In genomic region chr1:94417962-94418663, GRCh38 we compare ENCODE assay signal across 1 cellular context.
TF ChIP-seq lines count a peak whose summit lies in the region.

TSS of gene ABCD3 (plus strand) at chr1:94418389. CDS start at chr1:94418479, 90 bp downstream.

TF ChIP-seq in HepG2, 621 proteins besides CTCF, POLR2A, EP300 and RAD21 (continued from another document and continues in another):
- TF ChIP-seq, protein P1, sequence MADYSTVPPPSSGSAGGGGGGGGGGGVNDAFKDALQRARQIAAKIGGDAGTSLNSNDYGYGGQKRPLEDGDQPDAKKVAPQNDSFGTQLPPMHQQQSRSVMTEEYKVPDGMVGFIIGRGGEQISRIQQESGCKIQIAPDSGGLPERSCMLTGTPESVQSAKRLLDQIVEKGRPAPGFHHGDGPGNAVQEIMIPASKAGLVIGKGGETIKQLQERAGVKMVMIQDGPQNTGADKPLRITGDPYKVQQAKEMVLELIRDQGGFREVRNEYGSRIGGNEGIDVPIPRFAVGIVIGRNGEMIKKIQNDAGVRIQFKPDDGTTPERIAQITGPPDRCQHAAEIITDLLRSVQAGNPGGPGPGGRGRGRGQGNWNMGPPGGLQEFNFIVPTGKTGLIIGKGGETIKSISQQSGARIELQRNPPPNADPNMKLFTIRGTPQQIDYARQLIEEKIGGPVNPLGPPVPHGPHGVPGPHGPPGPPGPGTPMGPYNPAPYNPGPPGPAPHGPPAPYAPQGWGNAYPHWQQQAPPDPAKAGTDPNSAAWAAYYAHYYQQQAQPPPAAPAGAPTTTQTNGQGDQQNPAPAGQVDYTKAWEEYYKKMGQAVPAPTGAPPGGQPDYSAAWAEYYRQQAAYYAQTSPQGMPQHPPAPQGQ (CRISPR knock-in tag; IDR thresholded peaks at IDR 0.05; ENCODE audit: borderline replicate concordance) = no peak
- TF ChIP-seq ZNF557 (CRISPR knock-in tag; IDR thresholded peaks at IDR 0.05) (peak; percentile 50; the same call in 1 of the 2 replicates), ZSCAN30 (CRISPR knock-in tag; IDR thresholded peaks at IDR 0.05) (0 out of 2 replicates have a peak, but pooled peaks have one; percentile 79), MED13 (CRISPR knock-in tag; IDR thresholded peaks at IDR 0.05) (no peak; the same call in 1 of the 2 replicates), ZNF296 (CRISPR knock-in tag; conservative IDR thresholded peaks at IDR 0.05) (peak; percentile 27; the same call in 1 of the 2 replicates), SP140L (CRISPR knock-in tag; IDR thresholded peaks at IDR 0.05; ENCODE audit: borderline replicate concordance) (peak; percentile 36; the same call in 1 of the 2 replicates), ZBTB38 (CRISPR knock-in tag; IDR thresholded peaks at IDR 0.05) (peak; percentile 69), ZNF883 (CRISPR knock-in tag; IDR thresholded peaks at IDR 0.05; ENCODE audit: not compliant biosample characterization) (peak; percentile 92), PRDM15 (CRISPR knock-in tag; IDR thresholded peaks at IDR 0.05) (no peak), ZNF615 (CRISPR knock-in tag; IDR thresholded peaks at IDR 0.05; ENCODE audit: borderline replicate concordance) (no peak; the same call in 1 of the 2 replicates), CBX5 (CRISPR knock-in tag; IDR thresholded peaks at IDR 0.05; ENCODE audit: borderline replicate concordance) (peak; percentile 15; the same call in 1 of the 2 replicates), ZEB1 (IDR thresholded peaks at IDR 0.05; ENCODE audit: insufficient replicate concordance, low read depth) (no peak), ZFP82 (CRISPR knock-in tag; IDR thresholded peaks at IDR 0.05; ENCODE audit: borderline replicate concordance) (no peak), SNRNP70 (IDR thresholded peaks at IDR 0.05; ENCODE audit: low read depth, low read length) (no peak), CREB1 (IDR thresholded peaks at IDR 0.05) (peak; percentile 31), CREB1 (CRISPR knock-in tag; IDR thresholded peaks at IDR 0.05) (no peak; the same call in 1 of the 2 replicates), JARID2 (CRISPR knock-in tag; IDR thresholded peaks at IDR 0.05; ENCODE audit: insufficient replicate concordance) (no peak), ZNF530 (CRISPR knock-in tag; IDR thresholded peaks at IDR 0.05; ENCODE audit: low read depth) (no peak), PRMT3 (CRISPR knock-in tag; IDR thresholded peaks at IDR 0.05; ENCODE audit: borderline replicate concordance, low read depth) (peak; percentile 94; the same call in 1 of the 2 replicates), ZNF607 (CRISPR knock-in tag; IDR thresholded peaks at IDR 0.05; ENCODE audit: borderline replicate concordance) (peak; percentile 74; the same call in 1 of the 2 replicates), ZBTB34 (CRISPR knock-in tag; IDR thresholded peaks at IDR 0.05) (no peak; the same call in 1 of the 2 replicates), ZNF572 (CRISPR knock-in tag; IDR thresholded peaks at IDR 0.05) (no peak), GABPB1 (CRISPR knock-in tag; IDR thresholded peaks at IDR 0.05) (peak; percentile 87), KDM4B (CRISPR knock-in tag; IDR thresholded peaks at IDR 0.05) (peak; percentile 34; the same call in 1 of the 2 replicates), PRDM4 (CRISPR knock-in tag; IDR thresholded peaks at IDR 0.05; ENCODE audit: borderline replicate concordance) (no peak), ZNF784 (CRISPR knock-in tag; IDR thresholded peaks at IDR 0.05; ENCODE audit: borderline replicate concordance) (peak; percentile 71), PAF1 (CRISPR knock-in tag; IDR thresholded peaks at IDR 0.05) (no peak), ISX (CRISPR knock-in tag; conservative IDR thresholded peaks at IDR 0.05) (no peak), DNMT1 (CRISPR knock-in tag; IDR thresholded peaks at IDR 0.05) (no peak; the same call in 1 of the 2 replicates), ZNF253 (CRISPR knock-in tag; IDR thresholded peaks at IDR 0.05; ENCODE audit: borderline replicate concordance) (no peak)
- TF ChIP-seq, protein P2, sequence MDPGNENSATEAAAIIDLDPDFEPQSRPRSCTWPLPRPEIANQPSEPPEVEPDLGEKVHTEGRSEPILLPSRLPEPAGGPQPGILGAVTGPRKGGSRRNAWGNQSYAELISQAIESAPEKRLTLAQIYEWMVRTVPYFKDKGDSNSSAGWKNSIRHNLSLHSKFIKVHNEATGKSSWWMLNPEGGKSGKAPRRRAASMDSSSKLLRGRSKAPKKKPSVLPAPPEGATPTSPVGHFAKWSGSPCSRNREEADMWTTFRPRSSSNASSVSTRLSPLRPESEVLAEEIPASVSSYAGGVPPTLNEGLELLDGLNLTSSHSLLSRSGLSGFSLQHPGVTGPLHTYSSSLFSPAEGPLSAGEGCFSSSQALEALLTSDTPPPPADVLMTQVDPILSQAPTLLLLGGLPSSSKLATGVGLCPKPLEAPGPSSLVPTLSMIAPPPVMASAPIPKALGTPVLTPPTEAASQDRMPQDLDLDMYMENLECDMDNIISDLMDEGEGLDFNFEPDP (CRISPR knock-in tag; conservative IDR thresholded peaks at IDR 0.05) = no peak
- TF ChIP-seq, protein P3, sequence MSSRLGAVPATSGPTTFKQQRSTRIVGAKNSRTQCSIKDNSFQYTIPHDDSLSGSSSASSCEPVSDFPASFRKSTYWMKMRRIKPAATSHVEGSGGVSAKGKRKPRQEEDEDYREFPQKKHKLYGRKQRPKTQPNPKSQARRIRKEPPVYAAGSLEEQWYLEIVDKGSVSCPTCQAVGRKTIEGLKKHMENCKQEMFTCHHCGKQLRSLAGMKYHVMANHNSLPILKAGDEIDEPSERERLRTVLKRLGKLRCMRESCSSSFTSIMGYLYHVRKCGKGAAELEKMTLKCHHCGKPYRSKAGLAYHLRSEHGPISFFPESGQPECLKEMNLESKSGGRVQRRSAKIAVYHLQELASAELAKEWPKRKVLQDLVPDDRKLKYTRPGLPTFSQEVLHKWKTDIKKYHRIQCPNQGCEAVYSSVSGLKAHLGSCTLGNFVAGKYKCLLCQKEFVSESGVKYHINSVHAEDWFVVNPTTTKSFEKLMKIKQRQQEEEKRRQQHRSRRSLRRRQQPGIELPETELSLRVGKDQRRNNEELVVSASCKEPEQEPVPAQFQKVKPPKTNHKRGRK (CRISPR knock-in tag; IDR thresholded peaks at IDR 0.05) = no peak; the same call in 1 of the 2 replicates
- TF ChIP-seq, protein P4, sequence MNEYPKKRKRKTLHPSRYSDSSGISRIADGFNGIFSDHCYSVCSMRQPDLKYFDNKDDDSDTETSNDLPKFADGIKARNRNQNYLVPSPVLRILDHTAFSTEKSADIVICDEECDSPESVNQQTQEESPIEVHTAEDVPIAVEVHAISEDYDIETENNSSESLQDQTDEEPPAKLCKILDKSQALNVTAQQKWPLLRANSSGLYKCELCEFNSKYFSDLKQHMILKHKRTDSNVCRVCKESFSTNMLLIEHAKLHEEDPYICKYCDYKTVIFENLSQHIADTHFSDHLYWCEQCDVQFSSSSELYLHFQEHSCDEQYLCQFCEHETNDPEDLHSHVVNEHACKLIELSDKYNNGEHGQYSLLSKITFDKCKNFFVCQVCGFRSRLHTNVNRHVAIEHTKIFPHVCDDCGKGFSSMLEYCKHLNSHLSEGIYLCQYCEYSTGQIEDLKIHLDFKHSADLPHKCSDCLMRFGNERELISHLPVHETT (CRISPR knock-in tag; conservative IDR thresholded peaks at IDR 0.05) = peak; percentile 44; the same call in 1 of the 2 replicates
- TF ChIP-seq, protein P5, sequence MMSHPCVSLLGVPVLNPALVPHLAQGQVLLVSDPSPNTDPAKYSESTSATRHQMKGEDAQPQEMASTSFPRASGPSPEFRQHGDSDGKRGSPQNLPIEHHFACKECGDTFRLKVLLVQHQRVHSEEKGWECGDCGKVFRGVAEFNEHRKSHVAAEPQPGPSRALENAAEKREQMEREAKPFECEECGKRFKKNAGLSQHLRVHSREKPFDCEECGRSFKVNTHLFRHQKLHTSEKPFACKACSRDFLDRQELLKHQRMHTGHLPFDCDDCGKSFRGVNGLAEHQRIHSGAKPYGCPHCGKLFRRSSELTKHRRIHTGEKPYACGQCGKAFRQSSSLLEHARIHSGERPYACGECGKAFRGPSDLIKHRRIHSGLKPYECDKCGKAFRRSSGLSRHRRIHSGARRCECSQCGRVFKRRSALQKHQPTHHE (CRISPR knock-in tag; IDR thresholded peaks at IDR 0.05; ENCODE audit: borderline replicate concordance) = peak; percentile 93
- TF ChIP-seq, protein P6, sequence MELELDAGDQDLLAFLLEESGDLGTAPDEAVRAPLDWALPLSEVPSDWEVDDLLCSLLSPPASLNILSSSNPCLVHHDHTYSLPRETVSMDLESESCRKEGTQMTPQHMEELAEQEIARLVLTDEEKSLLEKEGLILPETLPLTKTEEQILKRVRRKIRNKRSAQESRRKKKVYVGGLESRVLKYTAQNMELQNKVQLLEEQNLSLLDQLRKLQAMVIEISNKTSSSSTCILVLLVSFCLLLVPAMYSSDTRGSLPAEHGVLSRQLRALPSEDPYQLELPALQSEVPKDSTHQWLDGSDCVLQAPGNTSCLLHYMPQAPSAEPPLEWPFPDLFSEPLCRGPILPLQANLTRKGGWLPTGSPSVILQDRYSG (CRISPR knock-in tag; IDR thresholded peaks at IDR 0.05) = no peak
- TF ChIP-seq, protein P7, sequence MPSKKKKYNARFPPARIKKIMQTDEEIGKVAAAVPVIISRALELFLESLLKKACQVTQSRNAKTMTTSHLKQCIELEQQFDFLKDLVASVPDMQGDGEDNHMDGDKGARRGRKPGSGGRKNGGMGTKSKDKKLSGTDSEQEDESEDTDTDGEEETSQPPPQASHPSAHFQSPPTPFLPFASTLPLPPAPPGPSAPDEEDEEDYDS (CRISPR knock-in tag; IDR thresholded peaks at IDR 0.05) = 0 out of 2 replicates have a peak, but pooled peaks have one; percentile 38
- TF ChIP-seq, protein P8, sequence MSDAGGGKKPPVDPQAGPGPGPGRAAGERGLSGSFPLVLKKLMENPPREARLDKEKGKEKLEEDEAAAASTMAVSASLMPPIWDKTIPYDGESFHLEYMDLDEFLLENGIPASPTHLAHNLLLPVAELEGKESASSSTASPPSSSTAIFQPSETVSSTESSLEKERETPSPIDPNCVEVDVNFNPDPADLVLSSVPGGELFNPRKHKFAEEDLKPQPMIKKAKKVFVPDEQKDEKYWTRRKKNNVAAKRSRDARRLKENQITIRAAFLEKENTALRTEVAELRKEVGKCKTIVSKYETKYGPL (CRISPR knock-in tag; IDR thresholded peaks at IDR 0.05) = peak; percentile 50
